Comparison of ENCODE assay signal across 1 cellular context in genomic region chr10:127151981-127152699, GRCh38.
TF ChIP-seq lines count a peak whose summit lies in the region.

No MANE protein-coding gene starts in this region.

TF ChIP-seq in IMR-90, 13 proteins besides CTCF, POLR2A, EP300 and RAD21:
- TF ChIP-seq MAFK (IDR thresholded peaks at IDR 0.05; ENCODE audit: low read depth, low read length) = no peak
- TF ChIP-seq RCOR1 (IDR thresholded peaks at IDR 0.05; ENCODE audit: insufficient replicate concordance, low read length) = no peak
- no peak for TF ChIP-seq SMC3 (IDR thresholded peaks at IDR 0.05; ENCODE audit: low read depth, low read length)
- no peak for TF ChIP-seq RFX5 (IDR thresholded peaks at IDR 0.05; ENCODE audit: low read depth, low read length)
- TF ChIP-seq MAZ (IDR thresholded peaks at IDR 0.05; ENCODE audit: borderline replicate concordance, low read depth, low read length) = no peak
- TF ChIP-seq BHLHE40 (IDR thresholded peaks at IDR 0.05; ENCODE audit: low read depth, low read length) = no peak
- no peak for TF ChIP-seq MXI1 (IDR thresholded peaks at IDR 0.05; ENCODE audit: borderline replicate concordance, low read depth, low read length)
- TF ChIP-seq NFE2L2 (IDR thresholded peaks at IDR 0.05; ENCODE audit: low read depth, low read length) = no peak
- no peak for TF ChIP-seq CHD1 (IDR thresholded peaks at IDR 0.05; ENCODE audit: low read depth, low read length)
- no peak for TF ChIP-seq FOS (IDR thresholded peaks at IDR 0.05; ENCODE audit: low read depth, low read length)
- no peak for TF ChIP-seq ELK1 (IDR thresholded peaks at IDR 0.05; ENCODE audit: borderline replicate concordance, low read depth, low read length)
- no peak for TF ChIP-seq CEBPB (IDR thresholded peaks at IDR 0.05; ENCODE audit: low read depth, low read length)
- TF ChIP-seq USF2 (IDR thresholded peaks at IDR 0.05; ENCODE audit: low read depth, low read length) = no peak
